15 cellular contexts compared by ENCODE assay signal in genomic region chr5:68137451-68138190, GRCh38.
DNase-seq lines count a peak whose midpoint lies in the region; ATAC-seq, FAIRE-seq and TF ChIP-seq lines count a peak whose summit lies in the region.
"Had no signal": no experiment of that assay in that cellular context is flagged by ENCODE, and none has a peak within 500 bp of the region (broad histone marks: within the 10 kb centered on the region; RNA-seq: fewer than 3 reads in every experiment).

No MANE protein-coding gene starts in this region.

- FAIRE-seq in GM12878 (lab: Jason Lieb, UNC): no peak

- RAD21 ChIA-PET in GM12878 (lab: Charles Lee; ENCODE audit: unreplicated experiment): no interaction called here

- H3K9me2 ChIP-seq in GM23248 (ENCODE audit: insufficient read depth) (no peaks in the 10 kb centered on the region; the same call in 1 of the 2 replicates), OCI-LY7 (ENCODE audit: insufficient read depth, low read length) (no peaks in the 10 kb centered on the region)

- CTCF ChIA-PET in GM12878 (lab: Yijun Ruan, JAX) (no interaction called here), OCI-LY7 (lab: Charles Lee; ENCODE audit: unreplicated experiment) (no interaction called here)

- H3K9me3 ChIP-seq in GM23248 (ENCODE audit: low read depth): no peaks in the 10 kb centered on the region
- H3K9me3 ChIP-seq in GM12878 (replicated peaks; ENCODE audit: control insufficient read depth, insufficient read depth, low read length): peaks cover 2% of the 10 kb centered on the region
- H3K9me3 ChIP-seq in right atrium auricular region: no peaks in the 10 kb centered on the region
- no peaks in the 10 kb centered on the region for H3K9me3 ChIP-seq in esophagus squamous epithelium
- no peaks in the 10 kb centered on the region for H3K9me3 ChIP-seq in OCI-LY7 (ENCODE audit: low read length)
- H3K9me3 ChIP-seq: spleen had no signal

- H3K79me2 ChIP-seq in GM23248 (ENCODE audit: insufficient read depth): no peaks in the 10 kb centered on the region
- H3K79me2 ChIP-seq in GM12878 (ENCODE audit: control insufficient read depth, insufficient read depth, low read length): no peaks in the 10 kb centered on the region
- no peaks in the 10 kb centered on the region for H3K79me2 ChIP-seq in OCI-LY7 (ENCODE audit: insufficient read depth, low read depth, low read length)

- H2AFZ ChIP-seq in GM23248 (peak overlapping the region; percentile 50), GM12878 (ENCODE audit: control insufficient read depth, low read depth, low read length) (peak overlapping the region; percentile 46), OCI-LY7 (ENCODE audit: low read length) (no peak overlapping the region)

- SMC1A ChIA-PET in GM12878 (lab: Charles Lee; ENCODE audit: uncharacterized antibody, unreplicated experiment): interaction anchor here (0.8 to 2.1 kb wide), 4 partner anchors 10 to 92 kb away, joined by 3 to 5 read pairs (median 4); no protein-coding TSS in a partner anchor

- peak overlapping the region; percentile 34 for H3K27ac ChIP-seq in GM23248
- peak overlapping the region; percentile 66 for H3K27ac ChIP-seq in GM12878 (ENCODE audit: control insufficient read depth, insufficient read depth)
- peak overlapping the region; percentile 60 to 63 for H3K27ac ChIP-seq in right atrium auricular region
- H3K27ac ChIP-seq in esophagus squamous epithelium: peak overlapping the region in 1 of 4 donors; percentile 1
- no peak overlapping the region for H3K27ac ChIP-seq in OCI-LY7 (ENCODE audit: low read depth, low read length, poor library complexity, severe bottlenecking)

- H3F3A ChIP-seq in GM23248 (ENCODE audit: insufficient read depth): peaks cover 15% of the 10 kb centered on the region

- peaks cover 27% of the 10 kb centered on the region for H3K4me1 ChIP-seq in GM23248 (ENCODE audit: insufficient read depth)
- peaks cover 41% of the 10 kb centered on the region for H3K4me1 ChIP-seq in GM12878 (ENCODE audit: control insufficient read depth, insufficient read depth, low read length)
- no peaks in the 10 kb centered on the region for H3K4me1 ChIP-seq in right atrium auricular region
- H3K4me1 ChIP-seq in esophagus squamous epithelium: peaks cover 0 to 31% (median 8%) of the 10 kb centered on the region in 3 donors
- H3K4me1 ChIP-seq in OCI-LY7 (ENCODE audit: insufficient read depth, low read length, poor library complexity, severe bottlenecking): no peaks in the 10 kb centered on the region

- H3K4me2 ChIP-seq in GM23248 (ENCODE audit: unreplicated experiment): peak overlapping the region; percentile 7
- H3K4me2 ChIP-seq in GM12878 (ENCODE audit: control insufficient read depth, insufficient read depth): peak overlapping the region; percentile 74
- no peak overlapping the region for H3K4me2 ChIP-seq in OCI-LY7 (ENCODE audit: low read length)

- H3K9ac ChIP-seq in GM23248 (peak overlapping the region; percentile 5; the same call in 1 of the 2 replicates), GM12878 (ENCODE audit: control insufficient read depth, insufficient read depth, low read length) (no peak overlapping the region)

- POLR2A ChIA-PET in GM12878 (lab: Charles Lee): no interaction called here
- POLR2A ChIA-PET in OCI-LY7 (lab: Charles Lee): interaction anchor here (0.6 kb wide), 1 partner anchor 373 kb away, joined by 5 read pairs; no protein-coding TSS in a partner anchor

- no peak for TF ChIP-seq CTCF in AG09309 (IDR thresholded peaks at IDR 0.05; ENCODE audit: control insufficient read depth, insufficient read depth, low read depth, low read length, missing control alignments)
- no peak for TF ChIP-seq CTCF in GM12878 (IDR thresholded peaks at IDR 0.05 in 2 of 3, conservative IDR thresholded peaks at IDR 0.05 in 1 of 3; ENCODE audit: control insufficient read depth in 2 of 3, extremely low read depth in 1 of 3, insufficient read depth in 1 of 3, low read depth in 3 of 3, low read length in 3 of 3)
- TF ChIP-seq CTCF in right atrium auricular region (IDR thresholded peaks at IDR 0.05): no peak
- TF ChIP-seq CTCF in esophagus squamous epithelium (IDR thresholded peaks at IDR 0.05): no peak
- TF ChIP-seq CTCF in OCI-LY7 (conservative IDR thresholded peaks at IDR 0.05; ENCODE audit: low read length): no peak
- no peak for TF ChIP-seq CTCF in GM13976 (IDR thresholded peaks at IDR 0.05; ENCODE audit: borderline replicate concordance, control extremely low read depth, extremely low read depth, insufficient read depth, missing control alignments)

- DNase-seq in AG09309 (ENCODE audit: low read depth) (peak; percentile 50), GM23248 (peak; percentile 68), GM12878 (ENCODE audit: low read depth, low spot score) (no peak), right atrium auricular region (ENCODE audit: low spot score) (no peak), kidney tubule cell (ENCODE audit: low spot score) (no peak), esophagus squamous epithelium (lab: John Stamatoyannopoulos, UW) (no peak), OCI-LY7 (ENCODE audit: low spot score) (no peak), GM13976 (ENCODE audit: low spot score) (no peak)
- DNase-seq: activated CD4-positive, alpha-beta T cell treated with anti-CD3 and anti-CD28 coated beads for 1 hour; activated T-cell treated with anti-CD3 and anti-CD28 coated beads for 4 hours; cortex of kidney; Kasumi-1; NCI-H1694; NCI-H524; spleen had no signal

- WGBS in GM23248 (ENCODE audit: low coverage in 1 of 2, low lambda C conversion rate in 2 of 2, missing lambda C conversion rate in 2 of 2), 2 experiments: 22% methylated on average over 2 of the region's 2 CpGs
- 0% methylated on average over 2 of the region's 2 CpGs for WGBS in GM12878 (ENCODE audit: insufficient coverage, insufficient replicate concordance, low lambda C conversion rate, missing lambda C conversion rate)
- 44 to 58% methylated on average over 2 of the region's 2 CpGs for WGBS in esophagus squamous epithelium, 2 donors

- TF ChIP-seq POLR2A in GM12878 (IDR thresholded peaks at IDR 0.05; ENCODE audit: low read depth, low read length) (no peak), esophagus squamous epithelium (IDR thresholded peaks at IDR 0.05) (no peak)

- in situ Hi-C loops in GM23248 (cut with MboI): no loop called here
- in situ Hi-C loops in GM12878 (cut with MboI): no loop called here
- in situ Hi-C loops in GM13976 (cut with MboI; ENCODE audit: low sequenced_read_pairs, unreplicated experiment): no loop called here

- H3K27me3 ChIP-seq in GM23248 (replicated peaks; ENCODE audit: insufficient read depth) (no peaks in the 10 kb centered on the region), GM12878 (replicated peaks in 1 of 2; ENCODE audit: control insufficient read depth in 2 of 2, insufficient read depth in 2 of 2, low read length in 1 of 2) (no peaks in the 10 kb centered on the region), right atrium auricular region (no peaks in the 10 kb centered on the region), esophagus squamous epithelium (no peaks in the 10 kb centered on the region)
- H3K27me3 ChIP-seq: spleen had no signal

- H4K20me1 ChIP-seq in GM23248 (ENCODE audit: insufficient read depth): no peaks in the 10 kb centered on the region
- H4K20me1 ChIP-seq in GM12878 (ENCODE audit: control insufficient read depth, insufficient read depth): no peaks in the 10 kb centered on the region
- H4K20me1 ChIP-seq in OCI-LY7 (ENCODE audit: insufficient read depth, low read length): no peaks in the 10 kb centered on the region

- H3K36me3 ChIP-seq in GM23248 (ENCODE audit: low read depth) (no peaks in the 10 kb centered on the region), GM12878 (ENCODE audit: control insufficient read depth in 2 of 2, insufficient read depth in 2 of 2, low read length in 1 of 2) (no peaks in the 10 kb centered on the region), right atrium auricular region (no peaks in the 10 kb centered on the region), esophagus squamous epithelium (no peaks in the 10 kb centered on the region), OCI-LY7 (ENCODE audit: insufficient read depth, low read length) (no peaks in the 10 kb centered on the region)
- H3K36me3 ChIP-seq: spleen had no signal

- no peak overlapping the region for H3K4me3 ChIP-seq in AG09309 (ENCODE audit: control insufficient read depth, low read depth, low read length)
- no peak overlapping the region for H3K4me3 ChIP-seq in GM23248
- no peak overlapping the region; the same call in 1 of the 2 replicates for H3K4me3 ChIP-seq in GM12878
- no peak overlapping the region for H3K4me3 ChIP-seq in right atrium auricular region
- no peak overlapping the region for H3K4me3 ChIP-seq in esophagus squamous epithelium
- H3K4me3 ChIP-seq in OCI-LY7 (ENCODE audit: low read depth, low read length, poor library complexity, severe bottlenecking): no peak overlapping the region
- H3K4me3 ChIP-seq: spleen had no signal

- no peak for TF ChIP-seq RAD21 in GM12878 (IDR thresholded peaks at IDR 0.05; ENCODE audit: insufficient read depth, low read depth, low read length)

- no peak for ATAC-seq in GM12878

- no peak for TF ChIP-seq EP300 in GM12878 (IDR thresholded peaks at IDR 0.05; ENCODE audit: borderline replicate concordance in 1 of 2, control insufficient read depth in 1 of 2, low read depth in 2 of 2, low read length in 2 of 2)

- intact Hi-C loops in GM12878 (cut with micrococcal nuclease; ENCODE audit: unreplicated experiment): no loop called here
- intact Hi-C loops in esophagus squamous epithelium (cut with DNase I): no loop called here
- intact Hi-C loops in OCI-LY7 (cut with micrococcal nuclease; ENCODE audit: unreplicated experiment): no loop called here

- BruUV-seq in GM12878 (replicated peaks; lab: Mats Ljungman, UMichigan) (no TSS peak), OCI-LY7 (replicated peaks; lab: Mats Ljungman, UMichigan) (no TSS peak)

TF ChIP-seq in GM12878, 131 proteins besides CTCF, POLR2A, EP300 and RAD21 (continues in another document):
- TF ChIP-seq SMC3 (IDR thresholded peaks at IDR 0.05; ENCODE audit: borderline replicate concordance, low read length): no peak
- TF ChIP-seq, protein P1, sequence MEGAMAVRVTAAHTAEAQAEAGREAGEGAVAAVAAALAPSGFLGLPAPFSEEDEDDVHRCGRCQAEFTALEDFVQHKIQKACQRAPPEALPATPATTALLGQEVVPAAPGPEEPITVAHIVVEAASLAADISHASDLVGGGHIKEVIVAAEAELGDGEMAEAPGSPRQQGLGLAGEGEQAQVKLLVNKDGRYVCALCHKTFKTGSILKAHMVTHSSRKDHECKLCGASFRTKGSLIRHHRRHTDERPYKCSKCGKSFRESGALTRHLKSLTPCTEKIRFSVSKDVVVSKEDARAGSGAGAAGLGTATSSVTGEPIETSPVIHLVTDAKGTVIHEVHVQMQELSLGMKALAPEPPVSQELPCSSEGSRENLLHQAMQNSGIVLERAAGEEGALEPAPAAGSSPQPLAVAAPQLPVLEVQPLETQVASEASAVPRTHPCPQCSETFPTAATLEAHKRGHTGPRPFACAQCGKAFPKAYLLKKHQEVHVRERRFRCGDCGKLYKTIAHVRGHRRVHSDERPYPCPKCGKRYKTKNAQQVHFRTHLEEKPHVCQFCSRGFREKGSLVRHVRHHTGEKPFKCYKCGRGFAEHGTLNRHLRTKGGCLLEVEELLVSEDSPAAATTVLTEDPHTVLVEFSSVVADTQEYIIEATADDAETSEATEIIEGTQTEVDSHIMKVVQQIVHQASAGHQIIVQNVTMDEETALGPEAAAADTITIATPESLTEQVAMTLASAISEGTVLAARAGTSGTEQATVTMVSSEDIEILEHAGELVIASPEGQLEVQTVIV (IDR thresholded peaks at IDR 0.05; ENCODE audit: borderline replicate concordance, partially characterized antibody): no peak
- TF ChIP-seq SMARCA5 (IDR thresholded peaks at IDR 0.05): no peak

Comparison
In these comparisons a context has a peak if more than half of its experiments do, and no peak if none do; other contexts are left out.
1. DNase-seq: peak in AG09309 (single experiment) and GM23248 (single experiment); none in GM12878 (single experiment), right atrium auricular region (single experiment), kidney tubule cell (single experiment), esophagus squamous epithelium (single experiment), OCI-LY7 (single experiment) and GM13976 (single experiment).